Comparison of ENCODE assay signal across 1 cellular context in the genomic region with DNA sequence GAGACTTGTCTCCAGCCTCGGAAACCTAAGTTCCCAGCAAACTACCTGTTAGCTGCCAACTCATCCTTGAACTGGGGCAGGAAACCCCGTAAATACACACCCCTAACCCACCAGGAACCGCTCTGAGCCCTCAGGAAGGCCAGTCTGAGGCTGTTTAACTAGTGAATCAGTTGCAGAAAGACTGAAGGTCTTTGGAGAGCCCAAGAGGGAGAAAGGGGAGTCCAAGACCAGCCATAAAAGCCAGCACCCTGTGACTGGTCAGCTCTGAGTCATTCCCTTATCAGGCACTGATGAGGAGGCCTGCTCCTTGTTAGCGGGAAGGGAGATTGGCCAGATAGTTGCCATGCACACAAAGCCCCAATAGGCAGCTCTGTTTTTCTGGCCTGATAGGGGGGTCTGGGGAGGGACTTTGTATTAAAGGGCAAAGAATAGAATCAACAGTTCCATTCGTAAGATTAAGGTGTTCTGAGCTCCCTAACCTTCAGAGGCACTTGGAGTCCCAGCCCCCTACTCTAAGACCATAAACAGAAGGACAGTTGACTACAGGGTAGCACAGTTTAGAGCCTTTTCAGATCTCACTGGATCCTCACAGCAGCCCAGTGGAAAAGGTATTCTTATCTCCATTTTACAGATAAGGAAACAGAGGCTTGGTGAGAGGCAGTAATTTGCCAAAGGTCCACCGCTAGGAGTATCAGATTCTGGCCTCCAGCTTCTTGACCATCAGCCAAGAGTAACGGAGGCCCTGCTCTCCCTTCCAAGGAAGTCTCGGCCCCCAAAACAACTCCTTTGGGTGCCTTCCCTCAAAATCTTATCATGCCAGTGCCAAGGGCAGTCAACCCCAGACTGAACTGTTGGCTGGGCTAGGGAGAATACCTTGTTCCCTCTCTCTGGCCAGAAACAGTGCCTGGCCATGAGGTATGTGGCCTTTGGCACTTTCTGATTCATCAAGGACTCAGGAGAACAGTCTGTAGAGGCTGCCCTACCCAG.
A peak's percentile ranks its signal among the peaks of the same experiment; 100 is the strongest.
TF ChIP-seq lines count a peak whose summit lies in the region.

No MANE protein-coding gene starts in this region.

TF ChIP-seq in A549, 52 proteins besides CTCF, POLR2A, EP300 and RAD21:
- TF ChIP-seq FOSL2 (IDR thresholded peaks at IDR 0.05) (0 out of 2 replicates have a peak, but pooled peaks have one; percentile 26), FOSL2 (CRISPR knock-in tag; IDR thresholded peaks at IDR 0.05) (peak; percentile 81), MAZ (IDR thresholded peaks at IDR 0.05; ENCODE audit: borderline replicate concordance, low read depth, low read length) (no peak), HOXB13 (CRISPR knock-in tag; IDR thresholded peaks at IDR 0.05; ENCODE audit: low read depth) (no peak), REST (IDR thresholded peaks at IDR 0.05) (no peak), BHLHE40 (IDR thresholded peaks at IDR 0.05; ENCODE audit: low read depth, low read length) (no peak), RFX5 (IDR thresholded peaks at IDR 0.05) (peak; percentile 86), NPAS2 (CRISPR knock-in tag; IDR thresholded peaks at IDR 0.05; ENCODE audit: borderline replicate concordance) (no peak), KDM5A (IDR thresholded peaks at IDR 0.05) (no peak), ZSCAN20 (CRISPR knock-in tag; IDR thresholded peaks at IDR 0.05) (no peak), JUN (IDR thresholded peaks at IDR 0.05) (0 out of 5 replicates have a peak, but pooled peaks of 1 of the 2 experiments have one; percentile 26), JUNB (IDR thresholded peaks at IDR 0.05) (peak; percentile 47; the same call in 1 of the 2 replicates), GATA3 (IDR thresholded peaks at IDR 0.05; ENCODE audit: borderline replicate concordance) (peak; percentile 89), MAFK (IDR thresholded peaks at IDR 0.05; ENCODE audit: partially characterized antibody) (no peak), POLR2AphosphoS2 (conservative IDR thresholded peaks at IDR 0.05; ENCODE audit: low read length) (no peak), SREBF2 (IDR thresholded peaks at IDR 0.05) (no peak)
- TF ChIP-seq, protein P1, sequence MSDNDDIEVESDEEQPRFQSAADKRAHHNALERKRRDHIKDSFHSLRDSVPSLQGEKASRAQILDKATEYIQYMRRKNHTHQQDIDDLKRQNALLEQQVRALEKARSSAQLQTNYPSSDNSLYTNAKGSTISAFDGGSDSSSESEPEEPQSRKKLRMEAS (IDR thresholded peaks at IDR 0.05): peak; percentile 39; the same call in 1 of the 2 replicates
- TF ChIP-seq, protein P2, sequence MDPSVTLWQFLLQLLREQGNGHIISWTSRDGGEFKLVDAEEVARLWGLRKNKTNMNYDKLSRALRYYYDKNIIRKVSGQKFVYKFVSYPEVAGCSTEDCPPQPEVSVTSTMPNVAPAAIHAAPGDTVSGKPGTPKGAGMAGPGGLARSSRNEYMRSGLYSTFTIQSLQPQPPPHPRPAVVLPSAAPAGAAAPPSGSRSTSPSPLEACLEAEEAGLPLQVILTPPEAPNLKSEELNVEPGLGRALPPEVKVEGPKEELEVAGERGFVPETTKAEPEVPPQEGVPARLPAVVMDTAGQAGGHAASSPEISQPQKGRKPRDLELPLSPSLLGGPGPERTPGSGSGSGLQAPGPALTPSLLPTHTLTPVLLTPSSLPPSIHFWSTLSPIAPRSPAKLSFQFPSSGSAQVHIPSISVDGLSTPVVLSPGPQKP (IDR thresholded peaks at IDR 0.05; ENCODE audit: low read depth, low read length): no peak
